1 cellular context compared by ENCODE assay signal in genomic region chr12:130764073-130764472, GRCh38.
TF ChIP-seq lines count a peak whose summit lies in the region.

No MANE protein-coding gene starts in this region.

TF ChIP-seq in IMR-90, 13 proteins besides CTCF, POLR2A, EP300 and RAD21 (continued from another document):
- no peak for TF ChIP-seq MXI1 (IDR thresholded peaks at IDR 0.05; ENCODE audit: borderline replicate concordance, low read depth, low read length)
